8 cellular contexts compared by ENCODE assay signal in the genomic region with DNA sequence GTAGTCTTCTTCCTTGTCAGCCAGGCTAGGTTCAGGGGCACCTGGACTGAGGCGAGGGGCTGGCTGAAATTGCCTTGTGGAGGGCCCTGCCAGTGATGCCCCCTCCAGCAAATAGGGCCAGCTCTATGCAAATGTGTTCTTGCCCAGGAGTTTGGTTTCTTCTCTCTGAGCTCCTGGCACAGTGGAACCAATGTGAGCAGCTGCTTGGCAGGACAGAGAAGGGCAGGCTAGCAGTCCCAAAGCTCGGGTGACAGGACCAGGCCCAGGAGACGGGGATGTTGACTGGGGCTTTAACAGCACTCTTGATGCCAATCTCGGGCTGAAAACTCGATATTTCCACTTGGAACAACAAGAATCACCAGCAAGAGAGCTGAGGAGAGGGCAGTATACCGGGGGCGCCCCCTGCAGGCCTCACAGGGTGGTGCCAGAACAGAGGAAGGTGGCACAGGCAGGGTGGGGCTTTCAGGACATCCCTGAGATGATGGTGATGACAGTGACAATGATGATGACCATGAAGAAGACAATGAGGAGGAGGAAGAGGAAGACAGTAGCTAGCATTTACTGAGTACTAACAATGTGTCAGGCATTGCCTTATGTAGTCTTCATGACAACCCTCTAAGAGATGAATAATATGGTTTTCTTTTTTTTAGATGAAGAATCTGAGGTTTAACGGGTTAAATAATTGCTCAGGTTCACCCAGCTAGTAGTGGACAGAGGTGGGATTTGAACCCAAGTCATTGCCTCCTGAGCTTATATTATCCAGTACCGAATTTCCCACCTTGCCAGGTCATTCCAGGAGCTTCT. TPM values are rescaled to one million over a fixed set of nuclear protein-coding genes. Genes with fewer than 3 reads are reported as not detected.
A peak's percentile ranks its signal among the peaks of the same experiment; 100 is the strongest.
DNase-seq lines count a peak whose midpoint lies in the region; ATAC-seq and TF ChIP-seq lines count a peak whose summit lies in the region.

No MANE protein-coding gene starts in this region.

- no peak for TF ChIP-seq POLR2A in testis (IDR thresholded peaks at IDR 0.05)

- intact Hi-C loops in testis (cut with DNase I; ENCODE audit: low total_unique reads), result no loop called here

- peaks cover 60% of the 10 kb centered on the region for H3K27me3 Mint-ChIP-seq in chondrocyte (ENCODE audit: low read depth)

- H4K5ac ChIP-seq in mesendoderm (ENCODE audit: low read length), result no peak overlapping the region

- no peaks in the 10 kb centered on the region for H3K36me3 Mint-ChIP-seq in chondrocyte (ENCODE audit: low read depth)

- H3K27me3 ChIP-seq in WERI-Rb-1 (ENCODE audit: insufficient read depth, low read depth, severe bottlenecking) (peaks cover 63% of the 10 kb centered on the region), mesendoderm (ENCODE audit: insufficient read depth, low read length, poor library complexity) (peaks cover 3% of the 10 kb centered on the region), testis (no peaks in the 10 kb centered on the region)

- no peak overlapping the region for H4K8ac ChIP-seq in mesendoderm (ENCODE audit: low read depth, low read length)

- H2BK5ac ChIP-seq in mesendoderm (ENCODE audit: low read length), result no peak overlapping the region

- H3K4me3 ChIP-seq in WERI-Rb-1 (ENCODE audit: low read depth, low read length) (no peak overlapping the region), mesendoderm (ENCODE audit: low read length) (no peak overlapping the region), testis (no peak overlapping the region)

- peak; percentile 95 for TF ChIP-seq CTCF in C4-2B (conservative IDR thresholded peaks at IDR 0.05)
- peak; percentile 98 for TF ChIP-seq CTCF in WERI-Rb-1 (IDR thresholded peaks at IDR 0.05; ENCODE audit: low read depth, low read length)
- TF ChIP-seq CTCF in chondrocyte (IDR thresholded peaks at IDR 0.05), result peak; percentile 77
- TF ChIP-seq CTCF in testis (IDR thresholded peaks at IDR 0.05), result peak; percentile 32 to 69 (median 36)

- H3K36me3 ChIP-seq in WERI-Rb-1, result no peaks in the 10 kb centered on the region
- no peaks in the 10 kb centered on the region for H3K36me3 ChIP-seq in mesendoderm (ENCODE audit: control insufficient read depth, insufficient read depth, low read length)
- no peaks in the 10 kb centered on the region for H3K36me3 ChIP-seq in testis (ENCODE audit: low read depth, missing control alignments)

- H3K27ac ChIP-seq in C4-2B (no peak overlapping the region), WERI-Rb-1 (no peak overlapping the region), mesendoderm (ENCODE audit: low read depth, low read length) (no peak overlapping the region), testis (no peak overlapping the region)

- H3K9ac ChIP-seq in mesendoderm (ENCODE audit: low read length), result no peak overlapping the region

- H3K4me1 ChIP-seq in mesendoderm (ENCODE audit: control insufficient read depth, low read depth, low read length) (no peaks in the 10 kb centered on the region), testis (no peaks in the 10 kb centered on the region)

- H3K4me3 Mint-ChIP-seq in chondrocyte (ENCODE audit: unreplicated experiment), result no peak overlapping the region

- H3K18ac ChIP-seq in mesendoderm (ENCODE audit: low read length), result no peak overlapping the region

- no peaks in the 10 kb centered on the region for H3K79me2 ChIP-seq in mesendoderm (ENCODE audit: control insufficient read depth, insufficient read depth, low read length)

- H3K4me2 ChIP-seq in mesendoderm (ENCODE audit: low read length), result no peak overlapping the region

- no peaks in the 10 kb centered on the region for H3K79me1 ChIP-seq in mesendoderm (ENCODE audit: low read length)

- DNase-seq in GM19240 (ENCODE audit: insufficient read length, low spot score) (peak; percentile 73), LHCN-M2 (ENCODE audit: low read depth) (peak; percentile 31), WERI-Rb-1 (peak; percentile 77), chondrocyte (ENCODE audit: low spot score) (peak; percentile 37), mesendoderm (peak; percentile 70), testis (peak; percentile 58)

- no peak overlapping the region for H3K27ac Mint-ChIP-seq in chondrocyte (ENCODE audit: unreplicated experiment)

- no peaks in the 10 kb centered on the region for H3K9me3 Mint-ChIP-seq in chondrocyte (ENCODE audit: low read depth)

- H3K23ac ChIP-seq in mesendoderm (ENCODE audit: low read length), result no peak overlapping the region

- no CpG with 5 or more reads among the region's 9 CpGs for WGBS in mesendoderm (ENCODE audit: extremely low coverage, insufficient coverage, low lambda C conversion rate)
- WGBS in testis, 2 donors, result 42 to 52% methylated on average over 9 of the region's 9 CpGs

- ATAC-seq in GM21825 (IDR thresholded peaks at IDR 0.05; ENCODE audit: unreplicated experiment), result no peak

- H3K56ac ChIP-seq in mesendoderm (ENCODE audit: low read length), result no peak overlapping the region

- peaks cover 5% of the 10 kb centered on the region for H3K4me1 Mint-ChIP-seq in chondrocyte (ENCODE audit: low read depth)

- no peak overlapping the region for H2BK120ac ChIP-seq in mesendoderm (ENCODE audit: low read depth, low read length)

- H2BK15ac ChIP-seq in mesendoderm (replicated peaks; ENCODE audit: low read depth), result no peak overlapping the region

- H3K9me3 ChIP-seq in WERI-Rb-1 (ENCODE audit: severe bottlenecking) (no peaks in the 10 kb centered on the region), testis (no peaks in the 10 kb centered on the region)

- no peak overlapping the region for H3K4ac ChIP-seq in mesendoderm (ENCODE audit: low read depth, low read length)

- no peak overlapping the region for H2AK5ac ChIP-seq in mesendoderm (ENCODE audit: low read length)

RNA-seq across cellular contexts. Expression of a gene that starts 2.7 kb away (rescaled TPM):
- total RNA-seq in LHCN-M2 (2014; rRNA removed) (not detected in 2 replicates), chondrocyte (not detected in 3 replicates), testis (under 1 TPM; 0.55 to 0.68 TPM)
- not detected for polyA plus RNA-seq in LHCN-M2 (2012)
- 0.01 TPM for polyA plus RNA-seq in mesendoderm (2013, experiment 1 of 2)
- polyA plus RNA-seq in mesendoderm (2013, experiment 2 of 2), result 0.04 TPM
- 0.37 TPM for polyA plus RNA-seq in testis (ENCODE audit: insufficient read depth, low read depth, low replicate concordance)

RNA-seq across cellular contexts. Expression of a gene that starts 8.6 kb away (rescaled TPM):
- not detected in 2 replicates for total RNA-seq in LHCN-M2 (2014; rRNA removed)
- polyA plus RNA-seq in LHCN-M2 (2012), result 0.04 TPM
- total RNA-seq in chondrocyte, result not detected in 3 replicates
- 0.45 TPM for polyA plus RNA-seq in mesendoderm (2013, experiment 1 of 2)
- 0.35 TPM for polyA plus RNA-seq in mesendoderm (2013, experiment 2 of 2)
- 1 to 10 TPM in 1 of 2 donors, under 1 TPM in 1; 0.79 to 1.5 TPM for total RNA-seq in testis
- 1.9 TPM for polyA plus RNA-seq in testis (ENCODE audit: insufficient read depth, low read depth, low replicate concordance)

RNA-seq across cellular contexts. Expression of a gene that starts 19.8 kb away (rescaled TPM):
- total RNA-seq in LHCN-M2 (2014; rRNA removed) (21.7 and 22.2 TPM in 2 replicates), chondrocyte (19.5 to 27.3 TPM (median 25.3 TPM) in 3 replicates), testis (100 to 1,000 TPM; 104 to 119 TPM)
- polyA plus RNA-seq in LHCN-M2 (2012), result 14.5 TPM
- polyA plus RNA-seq in mesendoderm (2013, experiment 1 of 2), result 22.0 TPM
- polyA plus RNA-seq in mesendoderm (2013, experiment 2 of 2), result 20.7 TPM
- 79.8 TPM for polyA plus RNA-seq in testis (ENCODE audit: insufficient read depth, low read depth, low replicate concordance)

RNA-seq across cellular contexts. Expression of a gene that starts 37.0 kb away (rescaled TPM):
- total RNA-seq in LHCN-M2 (2014; rRNA removed), result 1.3 and 1.4 TPM in 2 replicates
- 1.00 TPM for polyA plus RNA-seq in LHCN-M2 (2012)
- total RNA-seq in chondrocyte, result 1.3 to 3.9 TPM (median 2.9 TPM) in 3 replicates
- 4.3 TPM for polyA plus RNA-seq in mesendoderm (2013, experiment 1 of 2)
- 4.0 TPM for polyA plus RNA-seq in mesendoderm (2013, experiment 2 of 2)
- total RNA-seq in testis, result 10 to 100 TPM; 14.2 to 27.9 TPM
- 13.2 TPM for polyA plus RNA-seq in testis (ENCODE audit: insufficient read depth, low read depth, low replicate concordance)

RNA-seq across cellular contexts. Expression of a gene that starts 46.8 kb away (rescaled TPM):
- total RNA-seq in LHCN-M2 (2014; rRNA removed) (4.3 and 5.4 TPM in 2 replicates), chondrocyte (5.7 to 6.9 TPM (median 6.5 TPM) in 3 replicates), testis (1 to 10 TPM; 5.1 to 6.5 TPM)
- 2.7 TPM for polyA plus RNA-seq in LHCN-M2 (2012)
- 5.4 TPM for polyA plus RNA-seq in mesendoderm (2013, experiment 1 of 2)
- 5.4 TPM for polyA plus RNA-seq in mesendoderm (2013, experiment 2 of 2)
- polyA plus RNA-seq in testis (ENCODE audit: insufficient read depth, low read depth, low replicate concordance), result 9.1 TPM

Comparison
In these comparisons a context has a peak if more than half of its experiments do, and no peak if none do; other contexts are left out.
1. CTCF ChIP-seq: peak in every context shown above with its lines; median percentile 98 in WERI-Rb-1; 95 in C4-2B; 77 in chondrocyte; 36 in testis.